In the genomic region with DNA sequence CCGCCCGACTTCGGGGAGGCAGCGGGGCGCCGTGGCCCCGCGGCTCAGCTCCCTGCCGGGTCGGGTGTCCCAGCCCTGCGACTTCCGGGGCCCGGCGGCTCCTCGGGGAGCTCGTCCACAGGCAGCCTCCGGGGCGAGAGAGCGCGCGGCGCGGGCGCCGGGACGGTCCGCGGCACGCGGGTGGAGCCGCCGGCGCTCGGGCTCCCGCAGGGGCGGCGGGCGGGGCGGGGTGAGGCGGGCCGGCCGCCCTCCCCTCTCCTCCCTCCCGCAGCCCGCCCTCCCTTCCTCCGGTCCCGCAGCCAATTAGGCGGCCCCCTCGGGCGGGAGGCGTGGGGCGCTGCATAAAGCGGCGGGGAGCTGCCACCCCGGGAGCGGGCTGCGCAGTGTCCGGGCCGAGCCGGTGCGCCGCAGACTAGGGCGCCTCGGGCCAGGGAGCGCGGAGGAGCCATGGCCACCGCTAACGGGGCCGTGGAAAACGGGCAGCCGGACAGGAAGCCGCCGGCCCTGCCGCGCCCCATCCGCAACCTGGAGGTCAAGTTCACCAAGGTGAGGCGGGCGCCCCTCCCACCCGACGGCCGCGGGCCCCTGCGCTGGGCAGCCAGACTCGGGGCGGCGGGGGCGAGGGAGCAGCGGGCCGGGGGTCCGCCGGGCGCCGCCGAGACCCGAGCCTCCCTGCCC, we compare ENCODE assay signal across 8 cellular contexts.
DNase-seq lines count a peak whose midpoint lies in the region; TF ChIP-seq lines count a peak whose summit lies in the region.

TSS of gene ALDH1A3 (plus strand) at position 371 of the 678 bp plus-strand sequence. CDS start at position 448, 77 bp downstream.

- TF ChIP-seq POLR2A in NB4 (IDR thresholded peaks at IDR 0.05; ENCODE audit: extremely low read depth, insufficient read length) = no peak

- H3K9ac ChIP-seq in subcutaneous abdominal adipose tissue (ENCODE audit: low read length in 5 of 5) = peak within 1 kb of the TSS in 2 of 5 donors; percentile 20 to 66

- H3K4me1 ChIP-seq in subcutaneous abdominal adipose tissue (ENCODE audit: control insufficient read depth in 5 of 5, insufficient read depth in 5 of 5, low read length in 5 of 5) = peaks cover 0 to 15% (median 7%) of the 10 kb centered on the region in 5 donors

- no peaks in the 10 kb centered on the region for H3K9me3 ChIP-seq in subcutaneous abdominal adipose tissue (ENCODE audit: control insufficient read depth in 5 of 5, low read length in 5 of 5)

- no peak within 1 kb of the TSS for H3K27ac ChIP-seq in subcutaneous abdominal adipose tissue (ENCODE audit: low read depth, low read length)

- in situ Hi-C loops in T47D (cut with HindIII; ENCODE audit: low pct_unique_long_range_greater_than_20kb, low sequenced_read_pairs) = no loop called here

- peak; percentile 4 for DNase-seq in activated T-cell treated with anti-CD3 and anti-CD28 coated beads for 24 hours (ENCODE audit: low read depth)
- DNase-seq in activated T-cell treated with anti-CD3 and anti-CD28 coated beads for 4 hours = no peak
- peak; percentile 61 for DNase-seq in NB4 (ENCODE audit: low read depth)
- peak; percentile 84 to 91 for DNase-seq in T47D (ENCODE audit: low read depth in 1 of 2, low spot score in 1 of 2)
- peak; percentile 51 for DNase-seq in left kidney (ENCODE audit: low read depth, low spot score)
- DNase-seq in foreskin melanocyte = no peak
- DNase-seq in KG1 (lab: John Stamatoyannopoulos, UW) = no peak

- peaks cover 0 to 29% (median 14%) of the 10 kb centered on the region in 5 donors for H3K27me3 ChIP-seq in subcutaneous abdominal adipose tissue (ENCODE audit: control insufficient read depth in 5 of 5, insufficient read depth in 4 of 5, low read length in 5 of 5)

- H3K4me3 ChIP-seq in NB4 (ENCODE audit: low read depth, low read length) (no peak within 1 kb of the TSS), subcutaneous abdominal adipose tissue (ENCODE audit: low read depth in 1 of 5, low read length in 5 of 5) (peak within 1 kb of the TSS; percentile 40 to 68 (median 57))

- H3K36me3 ChIP-seq in subcutaneous abdominal adipose tissue (ENCODE audit: control insufficient read depth in 5 of 5, insufficient read depth in 5 of 5, low read length in 5 of 5) = no peaks in the 10 kb centered on the region

- TF ChIP-seq CTCF in NB4 (IDR thresholded peaks at IDR 0.05; ENCODE audit: low read depth, low read length) = no peak

Comparison
In these comparisons a context has a peak if more than half of its experiments do, and no peak if none do; other contexts are left out.
1. DNase-seq: peak in activated T-cell treated with anti-CD3 and anti-CD28 coated beads for 24 hours (single experiment), NB4 (single experiment), T47D (2 of 2) and left kidney (single experiment); none in activated T-cell treated with anti-CD3 and anti-CD28 coated beads for 4 hours (single experiment), foreskin melanocyte (single experiment) and KG1 (single experiment).